ENCODE assay signal across 9 cellular contexts in genomic region chr6:11711644-11711993, GRCh38.
DNase-seq lines count a peak whose midpoint lies in the region; ATAC-seq and TF ChIP-seq lines count a peak whose summit lies in the region.
"Had no signal": no experiment of that assay in that cellular context is flagged by ENCODE, and none has a peak within 500 bp of the region (broad histone marks: within the 10 kb centered on the region; RNA-seq: fewer than 3 reads in every experiment).

No MANE protein-coding gene starts in this region.

- H3K36me3 Mint-ChIP-seq in nephron (ENCODE audit: low read depth), result no peaks in the 10 kb centered on the region

- H3K27me3 ChIP-seq in tibial nerve, result no peaks in the 10 kb centered on the region
- no peaks in the 10 kb centered on the region for H3K27me3 ChIP-seq in SK-N-SH (ENCODE audit: insufficient read depth)

- no peaks in the 10 kb centered on the region for H3K27me3 Mint-ChIP-seq in nephron (ENCODE audit: low read depth)

- H3K4me3 Mint-ChIP-seq in nephron, result peak overlapping the region in 2 of 3 experiments; percentile 73 to 82

- ATAC-seq in GM21786 (IDR thresholded peaks at IDR 0.05; ENCODE audit: unreplicated experiment), result peak; percentile 34
- ATAC-seq: HCT116 had no signal

- H3K4me3 ChIP-seq in AG10803 (ENCODE audit: low read length) (no peak overlapping the region), tibial nerve (peak overlapping the region in 2 of 4 donors; percentile 9 to 16), SK-N-SH (ENCODE audit: low read depth in 2 of 2, low read length in 1 of 2) (no peak overlapping the region)

- H3K9me3 Mint-ChIP-seq in nephron, result no peaks in the 10 kb centered on the region

- no peaks in the 10 kb centered on the region for H3K36me3 ChIP-seq in tibial nerve
- no peaks in the 10 kb centered on the region for H3K36me3 ChIP-seq in SK-N-SH (replicated peaks in 1 of 2; ENCODE audit: control insufficient read depth in 1 of 2, insufficient read depth in 2 of 2, low read length in 1 of 2)

- H4K20me1 ChIP-seq in SK-N-SH (ENCODE audit: insufficient read depth), result no peaks in the 10 kb centered on the region

- no peak for TF ChIP-seq RAD21 in SK-N-SH (IDR thresholded peaks at IDR 0.05; ENCODE audit: low read length)

- peaks cover 0 to 20% (median 6%) of the 10 kb centered on the region in 4 donors for H3K4me1 ChIP-seq in tibial nerve
- peaks cover 0 to 9% of the 10 kb centered on the region in 2 experiments; a peak in 1 of 4 replicates for H3K4me1 ChIP-seq in SK-N-SH (ENCODE audit: control insufficient read depth in 1 of 2, insufficient read depth in 2 of 2, low read depth in 1 of 2, low read length in 1 of 2)

- DNase-seq in AG10803 (ENCODE audit: low read depth) (peak; percentile 47), tibial nerve (ENCODE audit: low spot score in 2 of 2) (no peak), SIG-M5 (lab: John Stamatoyannopoulos, UW) (no peak), SK-N-SH (no peak), caudate nucleus (lab: John Stamatoyannopoulos, UW) (no peak)
- peak; percentile 53 for DNase-seq in activated CD8-positive, alpha-beta memory T cell treated with anti-CD3 and anti-CD28 coated beads, Interleukin-2, amount 50 U/mL, for 4 hours

- H3K79me2 ChIP-seq in SK-N-SH (ENCODE audit: insufficient read depth), result no peaks in the 10 kb centered on the region

- no peak for TF ChIP-seq CTCF in AG10803 (conservative IDR thresholded peaks at IDR 0.05; ENCODE audit: low read length)
- TF ChIP-seq CTCF in nephron (IDR thresholded peaks at IDR 0.05; ENCODE audit: unreplicated experiment in 3 of 3), result no peak
- TF ChIP-seq CTCF in tibial nerve (IDR thresholded peaks at IDR 0.05), result no peak
- TF ChIP-seq CTCF in SK-N-SH (IDR thresholded peaks at IDR 0.05), result no peak

- H2AFZ ChIP-seq in SK-N-SH (ENCODE audit: low read depth), result no peak overlapping the region

- peaks cover 70% of the 10 kb centered on the region for H3K4me1 Mint-ChIP-seq in nephron

- TF ChIP-seq POLR2A in tibial nerve (IDR thresholded peaks at IDR 0.05), result no peak

- POLR2A ChIA-PET in SK-N-SH (lab: Yijun Ruan, JAX), result no interaction called here

- no peaks in the 10 kb centered on the region for H3K9me2 ChIP-seq in SK-N-SH

- no peaks in the 10 kb centered on the region for H3K9me3 ChIP-seq in tibial nerve
- no peaks in the 10 kb centered on the region for H3K9me3 ChIP-seq in SK-N-SH

- H3F3A ChIP-seq in SK-N-SH (replicated peaks; ENCODE audit: insufficient read depth), result no peaks in the 10 kb centered on the region

- peak overlapping the region in 2 of 4 donors; percentile 24 to 57 for H3K27ac ChIP-seq in tibial nerve
- no peak overlapping the region for H3K27ac ChIP-seq in SK-N-SH (ENCODE audit: low read depth in 2 of 2, low read length in 1 of 2)
- H3K27ac ChIP-seq in caudate nucleus (ENCODE audit: low read depth, low read length), result no peak overlapping the region

- TF ChIP-seq EP300 in tibial nerve (IDR thresholded peaks at IDR 0.05), result no peak
- no peak for TF ChIP-seq EP300 in SK-N-SH (IDR thresholded peaks at IDR 0.05; ENCODE audit: borderline replicate concordance in 1 of 2, low read depth in 1 of 2, low read length in 1 of 2)

- peak overlapping the region; percentile 91 to 94 (median 91) for H3K27ac Mint-ChIP-seq in nephron

- no peak overlapping the region for H3K9ac ChIP-seq in SK-N-SH

- H3K4me2 ChIP-seq in SK-N-SH, result no peak overlapping the region

- WGBS in tibial nerve, 2 donors, result 35 to 39% methylated on average over 7 of the region's 7 CpGs
- WGBS in SK-N-SH (ENCODE audit: low lambda C conversion rate), result 90% methylated on average over 7 of the region's 7 CpGs

- CTCF ChIA-PET in SK-N-SH (lab: Yijun Ruan, JAX), result interaction anchor here (1.3 kb wide), 1 partner anchor 1182 kb away, joined by 3 read pairs; no protein-coding TSS in a partner anchor

TF ChIP-seq in SK-N-SH, 30 proteins besides CTCF, POLR2A, EP300 and RAD21:
- no peak for TF ChIP-seq MXI1 (IDR thresholded peaks at IDR 0.05; ENCODE audit: low read depth, low read length)
- no peak for TF ChIP-seq GABPA (IDR thresholded peaks at IDR 0.05; ENCODE audit: low read depth)
- TF ChIP-seq RCOR1 (IDR thresholded peaks at IDR 0.05; ENCODE audit: low read length), result no peak
- no peak for TF ChIP-seq MAX (IDR thresholded peaks at IDR 0.05; ENCODE audit: low read depth)
- TF ChIP-seq YY1 (IDR thresholded peaks at IDR 0.05; ENCODE audit: low read depth), result no peak
- no peak for TF ChIP-seq FOXM1 (IDR thresholded peaks at IDR 0.05; ENCODE audit: low read depth)
- no peak for TF ChIP-seq SMC3 (IDR thresholded peaks at IDR 0.05; ENCODE audit: low read depth, low read length)
- no peak for TF ChIP-seq NFIC (IDR thresholded peaks at IDR 0.05; ENCODE audit: borderline replicate concordance)
- TF ChIP-seq GATA2 (CRISPR knock-in tag; IDR thresholded peaks at IDR 0.05), result no peak
- TF ChIP-seq NRF1 (IDR thresholded peaks at IDR 0.05; ENCODE audit: low read depth, low read length), result no peak

Comparison
In these comparisons a context has a peak if more than half of its experiments do, and no peak if none do; other contexts are left out.
1. DNase-seq: peak in AG10803 (single experiment) and activated CD8-positive, alpha-beta memory T cell treated with anti-CD3 and anti-CD28 coated beads, Interleukin-2, amount 50 U/mL, for 4 hours (single experiment); none in tibial nerve (0 of 2), SIG-M5 (single experiment), SK-N-SH (single experiment) and caudate nucleus (0 of 61).